ENCODE assay signal across 16 cellular contexts in the genomic region with DNA sequence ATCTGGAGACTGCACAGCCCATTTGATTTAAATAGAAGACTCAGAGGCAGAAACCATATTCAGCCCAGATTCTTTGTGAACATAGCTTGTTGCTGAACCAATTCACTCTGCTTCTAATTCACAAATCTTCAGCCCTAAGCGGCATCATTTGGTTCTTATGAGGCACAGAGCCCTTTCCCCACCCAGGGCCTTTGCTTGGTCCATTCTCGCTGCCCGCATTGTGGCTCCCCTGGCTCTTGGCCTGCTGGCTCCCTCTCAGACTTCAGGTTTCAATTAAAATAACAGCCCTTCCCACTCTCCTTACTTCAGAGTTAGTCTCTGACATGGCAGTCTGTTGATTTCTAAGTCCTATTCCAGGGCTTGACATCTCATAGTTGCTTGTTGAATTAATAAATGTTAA. TPM values are rescaled to one million over a fixed set of nuclear protein-coding genes. Genes with fewer than 3 reads are reported as not detected.
DNase-seq lines count a peak whose midpoint lies in the region; ATAC-seq and TF ChIP-seq lines count a peak whose summit lies in the region.
"Had no signal": no experiment of that assay in that cellular context is flagged by ENCODE, and none has a peak within 500 bp of the region (broad histone marks: within the 10 kb centered on the region; RNA-seq: fewer than 3 reads in every experiment).

No MANE protein-coding gene starts in this region.

- H2AK5ac ChIP-seq in neuronal stem cell (ENCODE audit: low read depth, low read length) = no peak overlapping the region

- no peak overlapping the region for H3K4ac ChIP-seq in neuronal stem cell (ENCODE audit: low read length)

- no peaks in the 10 kb centered on the region for H3K27me3 Mint-ChIP-seq in GM23338 (ENCODE audit: insufficient read depth, low read depth, poor library complexity)
- peaks cover 3% of the 10 kb centered on the region for H3K27me3 Mint-ChIP-seq in endothelial cell (ENCODE audit: unreplicated experiment)

- no peak overlapping the region for H4K91ac ChIP-seq in neuronal stem cell (ENCODE audit: low read depth, low read length, poor library complexity)

- no peaks in the 10 kb centered on the region for H3K4me1 Mint-ChIP-seq in GM23338
- peaks cover 3% of the 10 kb centered on the region for H3K4me1 Mint-ChIP-seq in endothelial cell (ENCODE audit: unreplicated experiment)
- H3K4me1 Mint-ChIP-seq: IgD-negative memory B cell had no signal

- no peak overlapping the region for H2BK15ac ChIP-seq in neuronal stem cell (ENCODE audit: low read length)

- ATAC-seq in GM23338 = no peak
- ATAC-seq: Panc1 had no signal

- H2AFZ ChIP-seq in GM23248 (peak overlapping the region; percentile 65), neuronal stem cell (ENCODE audit: low read length) (peak overlapping the region; percentile 3), GM23338 (no peak overlapping the region)

- 17 to 29% methylated on average over 3 of the region's 3 CpGs for WGBS in GM23248 (ENCODE audit: low coverage in 1 of 2, low lambda C conversion rate in 2 of 2, missing lambda C conversion rate in 2 of 2), 2 experiments
- WGBS in neuronal stem cell (ENCODE audit: extremely low coverage in 2 of 2, insufficient read length in 2 of 2, insufficient replicate concordance in 1 of 2), 2 donors = no CpG with 5 or more reads among the region's 3 CpGs

- H3K27ac ChIP-seq in GM23248 (0 out of 2 replicates have a peak overlapping the region, but pooled peaks have one; percentile 7), neuronal stem cell (replicated peaks; ENCODE audit: low read length) (no peak overlapping the region), GM23338 (ENCODE audit: low read depth) (no peak overlapping the region)
- H3K27ac ChIP-seq: BLaER1 treated with 17β-estradiol and CSF1 and Interleukin-3, amounts not matched to agents 10 nM and 100 nM had no signal

- no peak overlapping the region for H2BK5ac ChIP-seq in neuronal stem cell (ENCODE audit: low read length)

- no peaks in the 10 kb centered on the region for H4K20me1 ChIP-seq in GM23248 (ENCODE audit: insufficient read depth)
- no peaks in the 10 kb centered on the region for H4K20me1 ChIP-seq in GM23338 (replicated peaks; ENCODE audit: insufficient read depth)

- no peak overlapping the region for H2BK12ac ChIP-seq in neuronal stem cell (ENCODE audit: low read length)

- H3K36me3 Mint-ChIP-seq in GM23338 (ENCODE audit: low read depth) = peaks cover 13% of the 10 kb centered on the region
- H3K36me3 Mint-ChIP-seq in endothelial cell (ENCODE audit: low read depth, unreplicated experiment) = peaks cover 5% of the 10 kb centered on the region
- H3K36me3 Mint-ChIP-seq: IgD-negative memory B cell had no signal

- no peaks in the 10 kb centered on the region for H3K9me3 ChIP-seq in GM23248 (ENCODE audit: low read depth)
- peaks cover 0 to 2% of the 10 kb centered on the region in 2 donors for H3K9me3 ChIP-seq in neuronal stem cell (replicated peaks in 1 of 2; ENCODE audit: control insufficient read depth in 2 of 2, insufficient read depth in 1 of 2, low read depth in 1 of 2, low read length in 2 of 2)

- H3K9me3 Mint-ChIP-seq in GM23338 = peaks cover 15% of the 10 kb centered on the region
- peaks cover 6% of the 10 kb centered on the region for H3K9me3 Mint-ChIP-seq in endothelial cell (ENCODE audit: unreplicated experiment)
- H3K9me3 Mint-ChIP-seq: IgD-negative memory B cell had no signal

- TF ChIP-seq CTCF in GM23338 (conservative IDR thresholded peaks at IDR 0.05; ENCODE audit: low read depth in 2 of 2) (no peak), endothelial cell (IDR thresholded peaks at IDR 0.05; ENCODE audit: unreplicated experiment) (no peak)

- H3K9me2 ChIP-seq in GM23248 (ENCODE audit: insufficient read depth) = no peaks in the 10 kb centered on the region
- H3K9me2 ChIP-seq in GM23338 (ENCODE audit: insufficient read depth) = no peaks in the 10 kb centered on the region

- in situ Hi-C loops in GM23248 (cut with MboI) = loop anchor here (5.0 kb wide), 1 partner anchor 254 kb away; no protein-coding TSS in a partner anchor

- no peak overlapping the region for H3K4me3 ChIP-seq in GM23248
- no peak overlapping the region for H3K4me3 ChIP-seq in neuronal stem cell (ENCODE audit: low read length in 2 of 2)
- no peak overlapping the region for H3K4me3 ChIP-seq in GM23338
- H3K4me3 ChIP-seq: BLaER1 treated with 17β-estradiol and CSF1 and Interleukin-3, amounts not matched to agents 10 nM and 100 nM had no signal

- no peak overlapping the region for H3K4me2 ChIP-seq in GM23248 (ENCODE audit: unreplicated experiment)
- no peak overlapping the region for H3K4me2 ChIP-seq in neuronal stem cell (ENCODE audit: insufficient read depth, low read length, poor library complexity, severe bottlenecking)
- H3K4me2 ChIP-seq in GM23338 = no peak overlapping the region

- no peak overlapping the region for H3K14ac ChIP-seq in neuronal stem cell (ENCODE audit: low read length)

- no peaks in the 10 kb centered on the region for H3K79me1 ChIP-seq in neuronal stem cell (ENCODE audit: low read depth, low read length)

- no peak overlapping the region for H3K27ac Mint-ChIP-seq in GM23338
- H3K27ac Mint-ChIP-seq in endothelial cell (ENCODE audit: unreplicated experiment) = no peak overlapping the region
- H3K27ac Mint-ChIP-seq: IgD-negative memory B cell had no signal

- H3K23ac ChIP-seq in neuronal stem cell (ENCODE audit: low read depth, low read length, poor library complexity) = no peak overlapping the region

- H3F3A ChIP-seq in GM23248 (ENCODE audit: insufficient read depth) (peaks cover 18% of the 10 kb centered on the region), GM23338 (replicated peaks; ENCODE audit: low read depth) (no peaks in the 10 kb centered on the region)

- no peak overlapping the region for H4K8ac ChIP-seq in neuronal stem cell (ENCODE audit: low read depth, low read length)

- H3K36me3 ChIP-seq in GM23248 (ENCODE audit: low read depth) (no peaks in the 10 kb centered on the region), neuronal stem cell (replicated peaks in 1 of 2; ENCODE audit: control insufficient read depth in 2 of 2, insufficient read depth in 2 of 2, low read length in 2 of 2) (peaks cover 0 to 7% of the 10 kb centered on the region in 2 donors), GM23338 (ENCODE audit: insufficient read depth) (no peaks in the 10 kb centered on the region)

- DNase-seq in GM23248 (peak; percentile 45), RPMI7951 (ENCODE audit: low read depth) (peak; percentile 42), fibroblast of gingiva (ENCODE audit: low read depth) (peak; percentile 75), neuronal stem cell (ENCODE audit: low spot score) (no peak), LoVo (ENCODE audit: low spot score) (no peak), GM23338 (ENCODE audit: low spot score) (no peak), endothelial cell (ENCODE audit: low spot score) (no peak)
- DNase-seq: HCEC 1CT, NCI-H1436 treated with DMSO at 0.1 percent for 48 hours, NCI-H2107, NCI-H345, NCI-H526 treated with DMSO at 0.1 percent for 48 hours, SHP77 had no signal

- H3K27me3 ChIP-seq in GM23248 (replicated peaks; ENCODE audit: insufficient read depth) (no peaks in the 10 kb centered on the region), neuronal stem cell (ENCODE audit: control insufficient read depth in 3 of 3, insufficient read depth in 3 of 3, low read depth in 1 of 3, low read length in 3 of 3) (no peaks in the 10 kb centered on the region), GM23338 (ENCODE audit: insufficient read depth) (peaks cover 13% of the 10 kb centered on the region)
- H3K27me3 ChIP-seq: BLaER1 treated with 17β-estradiol and CSF1 and Interleukin-3, amounts not matched to agents 10 nM and 100 nM had no signal

- H2BK120ac ChIP-seq in neuronal stem cell (ENCODE audit: low read depth, low read length) = no peak overlapping the region

- no peak overlapping the region for H3K18ac ChIP-seq in neuronal stem cell (ENCODE audit: low read length)

- no peak overlapping the region for H3K9ac ChIP-seq in GM23248
- no peak overlapping the region for H3K9ac ChIP-seq in neuronal stem cell (ENCODE audit: low read depth, low read length, poor library complexity)
- H3K9ac ChIP-seq: BLaER1 treated with 17β-estradiol and CSF1 and Interleukin-3, amounts not matched to agents 10 nM and 100 nM had no signal

- peaks cover 23% of the 10 kb centered on the region for H3K79me2 ChIP-seq in GM23248 (ENCODE audit: insufficient read depth)
- H3K79me2 ChIP-seq in GM23338 (replicated peaks; ENCODE audit: insufficient read depth) = no peaks in the 10 kb centered on the region; the same call in 1 of the 2 replicates

- H3K4me1 ChIP-seq in GM23248 (ENCODE audit: insufficient read depth) (peaks cover 24% of the 10 kb centered on the region), neuronal stem cell (ENCODE audit: control insufficient read depth in 2 of 2, insufficient read depth in 1 of 2, low read depth in 1 of 2, low read length in 2 of 2) (peaks cover 5 to 12% of the 10 kb centered on the region in 2 donors), GM23338 (ENCODE audit: insufficient read depth) (peaks cover 10% of the 10 kb centered on the region; the same call in 1 of the 2 replicates)

- no peak overlapping the region for H3K4me3 Mint-ChIP-seq in GM23338
- H3K4me3 Mint-ChIP-seq in endothelial cell (ENCODE audit: unreplicated experiment) = no peak overlapping the region

TF ChIP-seq in GM23338, 12 proteins besides CTCF, POLR2A, EP300 and RAD21 (continues in another document):
- TF ChIP-seq EZH2 (IDR thresholded peaks at IDR 0.05; ENCODE audit: low read depth, unreplicated experiment) = no peak

RNA-seq across cellular contexts. Expression of a gene that starts 9.4 kb away (rescaled TPM):
- total RNA-seq in GM23248 (2014; rRNA removed; shearing (Covaris generic)) = 64.0 and 68.4 TPM in 2 replicates
- 95.1 and 96.0 TPM in 2 replicates for polyA plus RNA-seq in GM23248 (2016; fragmentation: Nextera tagmentation; extraction: Ambion mirVana)
- 117 and 125 TPM in 2 replicates for total RNA-seq in RPMI7951 (2014; rRNA removed; shearing (Covaris generic))
- polyA plus RNA-seq in neuronal stem cell (2013, experiment 1 of 2) = 18.5 TPM
- polyA plus RNA-seq in neuronal stem cell (2013, experiment 2 of 2) = 19.2 TPM
- total RNA-seq in GM23338 (2014; rRNA removed; shearing (Covaris generic)) = 13.9 and 19.8 TPM in 2 replicates
- 36.0 and 39.3 TPM in 2 replicates for polyA plus RNA-seq in GM23338 (2016; fragmentation: Nextera tagmentation; extraction: Ambion mirVana)
- total RNA-seq in endothelial cell (ENCODE audit: unreplicated experiment) = 15.2 TPM

Comparison
In these comparisons a context has a peak if more than half of its experiments do, and no peak if none do; other contexts are left out.
1. DNase-seq: peak in GM23248 (single experiment), RPMI7951 (single experiment) and fibroblast of gingiva (single experiment); none in neuronal stem cell (single experiment), LoVo (single experiment), GM23338 (single experiment) and endothelial cell (single experiment).